Comparison of ENCODE assay signal across 2 cellular contexts in the genomic region with DNA sequence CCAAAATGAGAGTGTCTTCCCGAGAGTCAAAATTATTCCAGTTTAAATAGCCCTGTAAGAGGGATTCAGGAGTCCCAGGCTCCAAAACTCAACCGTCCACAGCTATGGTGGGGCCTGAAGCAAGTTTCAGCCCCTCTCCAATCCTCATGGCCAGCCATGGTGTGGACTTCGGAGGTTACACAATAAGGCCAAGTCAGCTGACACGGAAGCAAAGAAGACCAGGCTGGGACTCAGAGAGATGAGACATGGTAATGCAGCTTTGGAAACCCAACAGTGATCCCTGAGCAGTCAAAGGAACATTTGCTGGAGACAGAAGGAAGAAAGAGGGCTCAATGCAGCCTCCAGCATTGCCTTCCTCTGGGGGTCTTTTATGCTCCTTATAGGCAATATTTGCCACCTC.
TF ChIP-seq lines count a peak whose summit lies in the region.

No MANE protein-coding gene starts in this region.

TF ChIP-seq in K562, 482 proteins besides CTCF, POLR2A, EP300 and RAD21 (continued from another document):
- TF ChIP-seq, protein P1, sequence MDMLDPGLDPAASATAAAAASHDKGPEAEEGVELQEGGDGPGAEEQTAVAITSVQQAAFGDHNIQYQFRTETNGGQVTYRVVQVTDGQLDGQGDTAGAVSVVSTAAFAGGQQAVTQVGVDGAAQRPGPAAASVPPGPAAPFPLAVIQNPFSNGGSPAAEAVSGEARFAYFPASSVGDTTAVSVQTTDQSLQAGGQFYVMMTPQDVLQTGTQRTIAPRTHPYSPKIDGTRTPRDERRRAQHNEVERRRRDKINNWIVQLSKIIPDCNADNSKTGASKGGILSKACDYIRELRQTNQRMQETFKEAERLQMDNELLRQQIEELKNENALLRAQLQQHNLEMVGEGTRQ (CRISPR knock-in tag; IDR thresholded peaks at IDR 0.05), result 0 out of 2 replicates have a peak, but pooled peaks have one; percentile 33
- TF ChIP-seq ELF1 (tag; IDR thresholded peaks at IDR 0.05) (peak; percentile 68), ETV1 (tag; conservative IDR thresholded peaks at IDR 0.05; ENCODE audit: low read depth) (0 out of 2 replicates have a peak, but pooled peaks have one; percentile 34), ZNF408 (CRISPR knock-in tag; IDR thresholded peaks at IDR 0.05; ENCODE audit: low read depth) (no peak), SNIP1 (IDR thresholded peaks at IDR 0.05; ENCODE audit: low read depth) (no peak), ZNF140 (CRISPR knock-in tag; IDR thresholded peaks at IDR 0.05) (no peak), CEBPG (CRISPR knock-in tag; IDR thresholded peaks at IDR 0.05) (no peak), CEBPG (tag; conservative IDR thresholded peaks at IDR 0.05 in 1 of 2, IDR thresholded peaks at IDR 0.05 in 1 of 2) (peak; percentile 48 to 53; a peak in 2 of 4 replicates), RBBP5 (IDR thresholded peaks at IDR 0.05; ENCODE audit: borderline replicate concordance, insufficient read depth, low read length, poor library complexity, severe bottlenecking) (no peak)
- TF ChIP-seq, protein P2, sequence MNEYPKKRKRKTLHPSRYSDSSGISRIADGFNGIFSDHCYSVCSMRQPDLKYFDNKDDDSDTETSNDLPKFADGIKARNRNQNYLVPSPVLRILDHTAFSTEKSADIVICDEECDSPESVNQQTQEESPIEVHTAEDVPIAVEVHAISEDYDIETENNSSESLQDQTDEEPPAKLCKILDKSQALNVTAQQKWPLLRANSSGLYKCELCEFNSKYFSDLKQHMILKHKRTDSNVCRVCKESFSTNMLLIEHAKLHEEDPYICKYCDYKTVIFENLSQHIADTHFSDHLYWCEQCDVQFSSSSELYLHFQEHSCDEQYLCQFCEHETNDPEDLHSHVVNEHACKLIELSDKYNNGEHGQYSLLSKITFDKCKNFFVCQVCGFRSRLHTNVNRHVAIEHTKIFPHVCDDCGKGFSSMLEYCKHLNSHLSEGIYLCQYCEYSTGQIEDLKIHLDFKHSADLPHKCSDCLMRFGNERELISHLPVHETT (CRISPR knock-in tag; conservative IDR thresholded peaks at IDR 0.05 in 1 of 2, IDR thresholded peaks at IDR 0.05 in 1 of 2), result no peak
- TF ChIP-seq, protein P3, sequence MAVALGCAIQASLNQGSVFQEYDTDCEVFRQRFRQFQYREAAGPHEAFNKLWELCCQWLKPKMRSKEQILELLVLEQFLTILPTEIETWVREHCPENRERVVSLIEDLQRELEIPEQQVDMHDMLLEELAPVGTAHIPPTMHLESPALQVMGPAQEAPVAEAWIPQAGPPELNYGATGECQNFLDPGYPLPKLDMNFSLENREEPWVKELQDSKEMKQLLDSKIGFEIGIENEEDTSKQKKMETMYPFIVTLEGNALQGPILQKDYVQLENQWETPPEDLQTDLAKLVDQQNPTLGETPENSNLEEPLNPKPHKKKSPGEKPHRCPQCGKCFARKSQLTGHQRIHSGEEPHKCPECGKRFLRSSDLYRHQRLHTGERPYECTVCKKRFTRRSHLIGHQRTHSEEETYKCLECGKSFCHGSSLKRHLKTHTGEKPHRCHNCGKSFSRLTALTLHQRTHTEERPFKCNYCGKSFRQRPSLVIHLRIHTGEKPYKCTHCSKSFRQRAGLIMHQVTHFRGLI (CRISPR knock-in tag; IDR thresholded peaks at IDR 0.05), result no peak
- TF ChIP-seq, protein P4, sequence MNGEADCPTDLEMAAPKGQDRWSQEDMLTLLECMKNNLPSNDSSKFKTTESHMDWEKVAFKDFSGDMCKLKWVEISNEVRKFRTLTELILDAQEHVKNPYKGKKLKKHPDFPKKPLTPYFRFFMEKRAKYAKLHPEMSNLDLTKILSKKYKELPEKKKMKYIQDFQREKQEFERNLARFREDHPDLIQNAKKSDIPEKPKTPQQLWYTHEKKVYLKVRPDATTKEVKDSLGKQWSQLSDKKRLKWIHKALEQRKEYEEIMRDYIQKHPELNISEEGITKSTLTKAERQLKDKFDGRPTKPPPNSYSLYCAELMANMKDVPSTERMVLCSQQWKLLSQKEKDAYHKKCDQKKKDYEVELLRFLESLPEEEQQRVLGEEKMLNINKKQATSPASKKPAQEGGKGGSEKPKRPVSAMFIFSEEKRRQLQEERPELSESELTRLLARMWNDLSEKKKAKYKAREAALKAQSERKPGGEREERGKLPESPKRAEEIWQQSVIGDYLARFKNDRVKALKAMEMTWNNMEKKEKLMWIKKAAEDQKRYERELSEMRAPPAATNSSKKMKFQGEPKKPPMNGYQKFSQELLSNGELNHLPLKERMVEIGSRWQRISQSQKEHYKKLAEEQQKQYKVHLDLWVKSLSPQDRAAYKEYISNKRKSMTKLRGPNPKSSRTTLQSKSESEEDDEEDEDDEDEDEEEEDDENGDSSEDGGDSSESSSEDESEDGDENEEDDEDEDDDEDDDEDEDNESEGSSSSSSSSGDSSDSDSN (IDR thresholded peaks at IDR 0.05; ENCODE audit: borderline replicate concordance in 1 of 2, low read depth in 2 of 2, low read length in 2 of 2), result no peak

TF ChIP-seq in HepG2, 621 proteins besides CTCF, POLR2A, EP300 and RAD21 (continued from another document):
- TF ChIP-seq HNRNPK (IDR thresholded peaks at IDR 0.05; ENCODE audit: low read depth, low read length, poor library complexity, severe bottlenecking) (no peak), KDM6A (CRISPR knock-in tag; IDR thresholded peaks at IDR 0.05; ENCODE audit: low read depth) (no peak), CEBPB (IDR thresholded peaks at IDR 0.05; ENCODE audit: borderline replicate concordance, low read depth, low read length) (peak; percentile 65; the same call in 1 of the 2 replicates), SP1 (IDR thresholded peaks at IDR 0.05) (no peak), SP1 (CRISPR knock-in tag; IDR thresholded peaks at IDR 0.05) (no peak), HNF4A (CRISPR knock-in tag; IDR thresholded peaks at IDR 0.05) (0 out of 2 replicates have a peak, but pooled peaks have one; percentile 7), NCOR1 (IDR thresholded peaks at IDR 0.05; ENCODE audit: borderline replicate concordance, low read length) (no peak), ZNF263 (CRISPR knock-in tag; IDR thresholded peaks at IDR 0.05) (no peak)
- TF ChIP-seq, protein P5, sequence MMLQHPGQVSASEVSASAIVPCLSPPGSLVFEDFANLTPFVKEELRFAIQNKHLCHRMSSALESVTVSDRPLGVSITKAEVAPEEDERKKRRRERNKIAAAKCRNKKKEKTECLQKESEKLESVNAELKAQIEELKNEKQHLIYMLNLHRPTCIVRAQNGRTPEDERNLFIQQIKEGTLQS (CRISPR knock-in tag; IDR thresholded peaks at IDR 0.05), result no peak
- TF ChIP-seq, protein P6, sequence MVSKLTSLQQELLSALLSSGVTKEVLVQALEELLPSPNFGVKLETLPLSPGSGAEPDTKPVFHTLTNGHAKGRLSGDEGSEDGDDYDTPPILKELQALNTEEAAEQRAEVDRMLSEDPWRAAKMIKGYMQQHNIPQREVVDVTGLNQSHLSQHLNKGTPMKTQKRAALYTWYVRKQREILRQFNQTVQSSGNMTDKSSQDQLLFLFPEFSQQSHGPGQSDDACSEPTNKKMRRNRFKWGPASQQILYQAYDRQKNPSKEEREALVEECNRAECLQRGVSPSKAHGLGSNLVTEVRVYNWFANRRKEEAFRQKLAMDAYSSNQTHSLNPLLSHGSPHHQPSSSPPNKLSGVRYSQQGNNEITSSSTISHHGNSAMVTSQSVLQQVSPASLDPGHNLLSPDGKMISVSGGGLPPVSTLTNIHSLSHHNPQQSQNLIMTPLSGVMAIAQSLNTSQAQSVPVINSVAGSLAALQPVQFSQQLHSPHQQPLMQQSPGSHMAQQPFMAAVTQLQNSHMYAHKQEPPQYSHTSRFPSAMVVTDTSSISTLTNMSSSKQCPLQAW (CRISPR knock-in tag; IDR thresholded peaks at IDR 0.05), result no peak
- TF ChIP-seq, protein P7, sequence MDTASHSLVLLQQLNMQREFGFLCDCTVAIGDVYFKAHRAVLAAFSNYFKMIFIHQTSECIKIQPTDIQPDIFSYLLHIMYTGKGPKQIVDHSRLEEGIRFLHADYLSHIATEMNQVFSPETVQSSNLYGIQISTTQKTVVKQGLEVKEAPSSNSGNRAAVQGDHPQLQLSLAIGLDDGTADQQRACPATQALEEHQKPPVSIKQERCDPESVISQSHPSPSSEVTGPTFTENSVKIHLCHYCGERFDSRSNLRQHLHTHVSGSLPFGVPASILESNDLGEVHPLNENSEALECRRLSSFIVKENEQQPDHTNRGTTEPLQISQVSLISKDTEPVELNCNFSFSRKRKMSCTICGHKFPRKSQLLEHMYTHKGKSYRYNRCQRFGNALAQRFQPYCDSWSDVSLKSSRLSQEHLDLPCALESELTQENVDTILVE (CRISPR knock-in tag; IDR thresholded peaks at IDR 0.05), result no peak
TF ChIP-seq in HepG2: peak in this region for 2.
